ENCODE assay signal across 15 cellular contexts in genomic region chr7:44740040-44740439, GRCh38.
"Had no signal": no experiment of that assay in that cellular context is flagged by ENCODE, and none has a peak within 500 bp of the region (broad histone marks: within the 10 kb centered on the region; RNA-seq: fewer than 3 reads in every experiment).

No MANE protein-coding gene starts in this region.

- H3K4me3 Mint-ChIP-seq: activated CD8-positive, alpha-beta memory T cell treated with anti-CD3 and anti-CD28 coated beads, Interleukin-2, amount 10 ng/mL, durations not matched to agents 7 days and 5 days; mesothelial cell of epicardium; neural progenitor cell; stimulated activated memory B cell treated with anti-CD40 and anti-IgM and Interleukin-4, amounts not matched to agents 10 μg/mL and 1 μg/mL and 100 μg/mL, for 72 hours had no signal

- H3K27ac Mint-ChIP-seq: activated CD8-positive, alpha-beta memory T cell treated with anti-CD3 and anti-CD28 coated beads, Interleukin-2, amount 10 ng/mL, durations not matched to agents 7 days and 5 days; mesothelial cell of epicardium; neural progenitor cell; stimulated activated memory B cell treated with anti-CD40 and anti-IgM and Interleukin-4, amounts not matched to agents 10 μg/mL and 1 μg/mL and 100 μg/mL, for 72 hours had no signal

- H3K27me3 Mint-ChIP-seq: activated CD8-positive, alpha-beta memory T cell treated with anti-CD3 and anti-CD28 coated beads, Interleukin-2, amount 10 ng/mL, durations not matched to agents 7 days and 5 days; stimulated activated memory B cell treated with anti-CD40 and anti-IgM and Interleukin-4, amounts not matched to agents 10 μg/mL and 1 μg/mL and 100 μg/mL, for 72 hours had no signal

- H3K9me3 Mint-ChIP-seq: mesothelial cell of epicardium; neural progenitor cell; stimulated activated memory B cell treated with anti-CD40 and anti-IgM and Interleukin-4, amounts not matched to agents 10 μg/mL and 1 μg/mL and 100 μg/mL, for 72 hours had no signal

- ATAC-seq: activated CD8-positive, alpha-beta memory T cell treated with anti-CD3 and anti-CD28 coated beads, Interleukin-2, amount 10 ng/mL, durations not matched to agents 7 days and 5 days; gastroesophageal sphincter; left colon; lower lobe of right lung; pancreas; stimulated activated memory B cell treated with anti-CD40 and anti-IgM and Interleukin-4, amounts not matched to agents 10 μg/mL and 1 μg/mL and 100 μg/mL, for 72 hours had no signal

- DNase-seq: activated CD4-positive, alpha-beta T cell treated with anti-CD3 and anti-CD28 coated beads, Interleukin-2, amount 50 U/mL, for 48 hours; activated CD8-positive, alpha-beta memory T cell treated with anti-CD3 and anti-CD28 coated beads, Interleukin-2, amount 10 ng/mL, durations not matched to agents 7 days and 5 days; activated effector memory CD4-positive, alpha-beta T cell treated with Interleukin-2 at 50 U/mL for 16 hours; activated naive CD4-positive, alpha-beta T cell treated with anti-CD3 and anti-CD28 coated beads, Interleukin-2, amount 50 U/mL, for 16 hours; activated T-cell treated with anti-CD3 and anti-CD28 coated beads, Interleukin-2, amount 50 U/mL, for 1 hour; left colon; lower lobe of right lung; naive B cell; pancreas; substantia nigra; WERI-Rb-1 had no signal

- H3K36me3 Mint-ChIP-seq: activated CD8-positive, alpha-beta memory T cell treated with anti-CD3 and anti-CD28 coated beads, Interleukin-2, amount 10 ng/mL, durations not matched to agents 7 days and 5 days; mesothelial cell of epicardium; naive B cell; neural progenitor cell; stimulated activated memory B cell treated with anti-CD40 and anti-IgM and Interleukin-4, amounts not matched to agents 10 μg/mL and 1 μg/mL and 100 μg/mL, for 72 hours had no signal
